27 cellular contexts compared by ENCODE assay signal in the genomic region with DNA sequence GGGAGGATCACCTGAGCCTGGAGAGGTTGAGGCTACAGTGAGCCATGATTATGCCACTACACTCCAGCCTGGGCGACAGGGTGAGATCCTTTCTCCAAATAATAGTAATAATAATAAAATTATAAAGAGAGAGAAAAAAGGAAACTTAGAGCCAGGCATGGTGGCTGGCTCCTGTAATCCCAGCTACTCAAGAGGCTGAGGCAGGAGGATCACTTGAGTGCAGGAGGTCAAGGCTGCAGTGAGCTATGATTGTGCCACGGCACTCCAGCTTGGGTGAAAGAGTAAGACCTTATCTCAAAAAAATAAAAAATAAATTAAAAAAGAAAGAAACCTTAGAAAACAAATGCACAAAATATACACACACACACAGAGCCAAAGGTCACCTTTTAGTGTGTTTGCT.
"Had no signal": no experiment of that assay in that cellular context is flagged by ENCODE, and none has a peak within 500 bp of the region (broad histone marks: within the 10 kb centered on the region; RNA-seq: fewer than 3 reads in every experiment).

No MANE protein-coding gene starts in this region.

- FAIRE-seq: islet of Langerhans, kidney, urothelium cell line had no signal

- H3K27me3 ChIP-seq: left lung, ovary, right atrium auricular region, stomach, testis, thyroid gland, transverse colon, upper lobe of left lung had no signal

- H3K27ac ChIP-seq: ovary, right atrium auricular region, testis, thyroid gland had no signal

- H3K36me3 ChIP-seq: left lung, ovary, right atrium auricular region, stomach, thyroid gland, transverse colon, upper lobe of left lung had no signal

- H3K9me3 ChIP-seq: left lung, mucosa of descending colon, ovary, right atrium auricular region, testis, thyroid gland, transverse colon, upper lobe of left lung had no signal

- DNase-seq: hippocampal formation; immature natural killer cell; kidney; left colon; left lung; midbrain; mucosa of descending colon; naive thymus-derived CD4-positive, alpha-beta T cell; ovary; stimulated activated CD4-positive, alpha-beta T cell treated with anti-CD3 and anti-CD28 coated beads, Interleukin-12 subunit alpha, Interleukin-12 subunit beta, amount 100 ng/mL, for 4 hours; stimulated activated CD4-positive, alpha-beta T cell treated with anti-CD3 and anti-CD28 coated beads, Interleukin-15, amount 100 ng/mL, for 24 hours; stimulated activated CD4-positive, alpha-beta T cell treated with anti-CD3 and anti-CD28 coated beads, Interleukin-2, amount 100 ng/mL, for 24 hours; stimulated activated CD4-positive, alpha-beta T cell treated with anti-CD3 and anti-CD28 coated beads, Interleukin-4, amount 100 ng/mL, for 1 hour; stimulated activated naive B cell treated with anti-CD40 and anti-IgM and Interleukin-4, amounts not matched to agents 10 μg/mL and 1 μg/mL and 100 μg/mL, for 72 hours; stimulated activated naive CD8-positive, alpha-beta T cell treated with anti-CD3 and anti-CD28 coated beads, Interleukin-15, Interleukin-2, amounts not matched to agents 100 U/mL and 50 U/mL, for 24 hours; stomach; testis; thyroid gland; transverse colon; upper lobe of left lung had no signal

- ATAC-seq: left lung; naive thymus-derived CD4-positive, alpha-beta T cell; natural killer cell treated with Interleukin-12 subunit alpha and Interleukin-12 subunit beta and Interleukin-15 and Interleukin-18, amount 100 ng/mL, for 72 hours; sciatic nerve; stimulated activated naive B cell treated with anti-CD40 and anti-IgM and Interleukin-4, amounts not matched to agents 10 μg/mL and 1 μg/mL and 100 μg/mL, for 72 hours; stimulated activated naive CD8-positive, alpha-beta T cell treated with anti-CD3 and anti-CD28 coated beads, Interleukin-15, Interleukin-2, amounts not matched to agents 100 U/mL and 50 U/mL, for 24 hours had no signal

- H3K4me3 ChIP-seq: left lung, lung, mucosa of descending colon, ovary, right atrium auricular region, skin epidermis, stomach, testis, thyroid gland, transverse colon, upper lobe of left lung had no signal
